8 cellular contexts compared by ENCODE assay signal in genomic region chr17:45315583-45316270, GRCh38.
A peak's percentile ranks its signal among the peaks of the same experiment; 100 is the strongest.
DNase-seq lines count a peak whose midpoint lies in the region; ATAC-seq and TF ChIP-seq lines count a peak whose summit lies in the region.

No MANE protein-coding gene starts in this region.

- H3K4me1 ChIP-seq in BLaER1 treated with 17β-estradiol and CSF1 and Interleukin-3, amounts not matched to agents 10 nM and 100 nM, result peaks cover 62 to 85% (median 69%) of the 10 kb centered on the region in 10 experiments

- H4K20me1 ChIP-seq in BLaER1 treated with 17β-estradiol and CSF1 and Interleukin-3, amounts not matched to agents 10 nM and 100 nM, result peaks cover 0 to 47% (median 12%) of the 10 kb centered on the region in 11 experiments; a peak in 11 of 22 replicates

- H3K9ac ChIP-seq in BLaER1 treated with 17β-estradiol and CSF1 and Interleukin-3, amounts not matched to agents 10 nM and 100 nM, result peak overlapping the region; percentile 88 to 97 (median 93)

- peak overlapping the region; percentile 73 to 87 (median 80) for H3K4me3 ChIP-seq in BLaER1 treated with 17β-estradiol and CSF1 and Interleukin-3, amounts not matched to agents 10 nM and 100 nM
- peak overlapping the region; percentile 85 for H3K4me3 ChIP-seq in coronary artery

- no peaks in the 10 kb centered on the region for H3K9me3 Mint-ChIP-seq in nephron

- ATAC-seq in HG03469 (IDR thresholded peaks at IDR 0.05; ENCODE audit: unreplicated experiment) (no peak), HG03196 (IDR thresholded peaks at IDR 0.05; ENCODE audit: unreplicated experiment) (no peak)

- H3K27me3 Mint-ChIP-seq in nephron (ENCODE audit: low read depth), result peaks cover 10% of the 10 kb centered on the region

- no peaks in the 10 kb centered on the region for H3K27me3 ChIP-seq in BLaER1 treated with 17β-estradiol and CSF1 and Interleukin-3, amounts not matched to agents 10 nM and 100 nM

- no peaks in the 10 kb centered on the region for H3K36me3 Mint-ChIP-seq in nephron (ENCODE audit: low read depth)

- peak overlapping the region; percentile 90 to 99 (median 96) for H3K4me2 ChIP-seq in BLaER1 treated with 17β-estradiol and CSF1 and Interleukin-3, amounts not matched to agents 10 nM and 100 nM

- H3K4me3 Mint-ChIP-seq in nephron, result peak overlapping the region; percentile 86 to 92 (median 89)

- peaks cover 72% of the 10 kb centered on the region for H3K4me1 Mint-ChIP-seq in nephron

- H3K27ac ChIP-seq in BLaER1 treated with 17β-estradiol and CSF1 and Interleukin-3, amounts not matched to agents 10 nM and 100 nM, result peak overlapping the region; percentile 87 to 95 (median 93)
- H3K27ac ChIP-seq in coronary artery, result peak overlapping the region; percentile 94 to 97

- peak; percentile 59 for DNase-seq in NAMALWA (ENCODE audit: low spot score)
- no peak for DNase-seq in coronary artery (ENCODE audit: low spot score)
- DNase-seq in DMS114 treated with DMSO at 0.1 percent for 48 hours (lab: John Stamatoyannopoulos, UW; ENCODE audit: unreplicated experiment), result no peak
- no peak for DNase-seq in islet precursor cell

- no peak for TF ChIP-seq CTCF in coronary artery (IDR thresholded peaks at IDR 0.05)
- TF ChIP-seq CTCF in nephron (IDR thresholded peaks at IDR 0.05; ENCODE audit: unreplicated experiment in 3 of 3), result no peak

- peak overlapping the region; percentile 74 to 82 (median 75) for H3K27ac Mint-ChIP-seq in nephron

- H3K9me3 ChIP-seq in BLaER1 treated with 17β-estradiol and CSF1 and Interleukin-3, amounts not matched to agents 10 nM and 100 nM (replicated peaks in 1 of 11), result no peaks in the 10 kb centered on the region

- H3K36me3 ChIP-seq in BLaER1 treated with 17β-estradiol and CSF1 and Interleukin-3, amounts not matched to agents 10 nM and 100 nM, result peaks cover 0 to 16% (median 12%) of the 10 kb centered on the region in 11 experiments; a peak in 10 of 22 replicates
